20 cellular contexts compared by ENCODE assay signal in genomic region chr2:69743847-69744264, GRCh38. TPM values are rescaled to one million over a fixed set of nuclear protein-coding genes. Genes with fewer than 3 reads are reported as not detected.
DNase-seq lines count a peak whose midpoint lies in the region; ATAC-seq, FAIRE-seq and TF ChIP-seq lines count a peak whose summit lies in the region.
"Had no signal": no experiment of that assay in that cellular context is flagged by ENCODE, and none has a peak within 500 bp of the region (broad histone marks: within the 10 kb centered on the region; RNA-seq: fewer than 3 reads in every experiment).

No MANE protein-coding gene starts in this region.

- no peak for TF ChIP-seq EP300 in stomach (IDR thresholded peaks at IDR 0.05)

- H3K36me3 ChIP-seq in HEK293 (ENCODE audit: control insufficient read depth in 2 of 2, insufficient read depth in 1 of 2, low read length in 2 of 2) (no peaks in the 10 kb centered on the region), astrocyte (ENCODE audit: insufficient read depth, low read length) (no peaks in the 10 kb centered on the region), keratinocyte (ENCODE audit: control insufficient read depth in 2 of 2, extremely low read depth in 1 of 2, insufficient read depth in 2 of 2, low read length in 2 of 2) (no peaks in the 10 kb centered on the region), stomach (peaks cover 0 to 7% (median 1%) of the 10 kb centered on the region in 4 donors)
- H3K36me3 ChIP-seq: MG63, sigmoid colon, tibial nerve had no signal

- DNase-seq in astrocyte (ENCODE audit: low read depth) (no peak), keratinocyte (ENCODE audit: low read depth, low spot score) (no peak), stomach (no peak), SKM-1 (lab: John Stamatoyannopoulos, UW; ENCODE audit: unreplicated experiment) (no peak), GM10266 (ENCODE audit: extremely low spot score) (no peak)
- DNase-seq: activated CD4-positive, CD25-positive, alpha-beta regulatory T cell treated with anti-CD3 and anti-CD28 coated beads, Interleukin-2, amount 50 U/mL, for 72 hours; dorsolateral prefrontal cortex; MG63; midbrain; NCI-H2227 treated with DMSO at 0.1 percent for 48 hours; sigmoid colon; stimulated activated naive B cell treated with anti-CD40 and anti-IgM and Interleukin-4, amounts not matched to agents 10 μg/mL and 1 μg/mL and 100 μg/mL, for 72 hours; T-helper 9 cell had no signal

- CTCF ChIA-PET in HEK293 (lab: Yijun Ruan, JAX): interaction anchor here (0.7 to 2.8 kb wide), 3 partner anchors 19 to 73 kb away, joined by 3 to 14 read pairs (median 14); no protein-coding TSS in a partner anchor

- H3K27me3 ChIP-seq in astrocyte (ENCODE audit: insufficient read depth, low read length) (no peaks in the 10 kb centered on the region), keratinocyte (ENCODE audit: control insufficient read depth, extremely low read depth, insufficient read depth, low read length) (no peaks in the 10 kb centered on the region), stomach (no peaks in the 10 kb centered on the region)
- H3K27me3 ChIP-seq: dorsolateral prefrontal cortex, MG63, sigmoid colon, tibial nerve had no signal

- H3K4me3 ChIP-seq in HEK293 (ENCODE audit: low read depth, low read length) (no peak overlapping the region), astrocyte (ENCODE audit: insufficient read depth, low read depth, low read length) (no peak overlapping the region), keratinocyte (ENCODE audit: control insufficient read depth in 2 of 3, extremely low read depth in 1 of 3, insufficient read depth in 2 of 3, low read depth in 1 of 3, low read length in 3 of 3) (no peak overlapping the region), stomach (peak overlapping the region in 3 of 4 donors; percentile 91 to 98 (median 96))
- H3K4me3 ChIP-seq: MG63, sigmoid colon had no signal

- dilution Hi-C loops in keratinocyte (cut with MboI; ENCODE audit: extremely low pct_ligation_motif_present, low sequenced_read_pairs): no loop called here

- H4K20me1 ChIP-seq in astrocyte (ENCODE audit: insufficient read depth, low read length) (peaks cover 28% of the 10 kb centered on the region), keratinocyte (ENCODE audit: control insufficient read depth, extremely low read depth, insufficient read depth, low read length) (no peaks in the 10 kb centered on the region)

- H3K27ac ChIP-seq in HEK293 (ENCODE audit: extremely low read depth, low read depth, low read length) (no peak overlapping the region), astrocyte (ENCODE audit: low read depth, low read length) (no peak overlapping the region), keratinocyte (ENCODE audit: control insufficient read depth, insufficient read depth, low read length) (no peak overlapping the region), stomach (peak overlapping the region in 2 of 5 donors; percentile 95 to 97)
- H3K27ac ChIP-seq: dorsolateral prefrontal cortex, sigmoid colon had no signal

- H3K79me2 ChIP-seq in astrocyte (ENCODE audit: insufficient read depth, low read length): peaks cover 23% of the 10 kb centered on the region
- H3K79me2 ChIP-seq in keratinocyte (ENCODE audit: control insufficient read depth, insufficient read depth, low read length): peaks cover 58% of the 10 kb centered on the region

- no peaks in the 10 kb centered on the region for H3K27me3 Mint-ChIP-seq in astrocyte (ENCODE audit: low read depth, unreplicated experiment)
- H3K27me3 Mint-ChIP-seq: stimulated activated naive B cell treated with anti-CD40 and anti-IgM and Interleukin-4, amounts not matched to agents 10 μg/mL and 1 μg/mL and 100 μg/mL, for 72 hours had no signal

- peaks cover 15% of the 10 kb centered on the region for H3K36me3 Mint-ChIP-seq in astrocyte (ENCODE audit: low read depth, unreplicated experiment)

- H3K9me1 ChIP-seq in keratinocyte (ENCODE audit: control insufficient read depth, extremely low read depth, insufficient read depth, low read length): no peaks in the 10 kb centered on the region

- WGBS in stomach, 5 donors: 61 to 72% (median 65%) methylated on average over 2 of the region's 2 CpGs

- no peak for TF ChIP-seq CTCF in HEK293 (tag by site-specific recombination; IDR thresholded peaks at IDR 0.05)
- TF ChIP-seq CTCF in astrocyte (IDR thresholded peaks at IDR 0.05; ENCODE audit: insufficient read depth, low read depth, low read length): no peak
- TF ChIP-seq CTCF in keratinocyte (optimal IDR thresholded peaks at IDR 0.05 in 1 of 3, IDR thresholded peaks at IDR 0.05 in 1 of 3, conservative IDR thresholded peaks at IDR 0.05 in 1 of 3; ENCODE audit: extremely low read depth in 1 of 3, insufficient read depth in 2 of 3, low read length in 3 of 3): no peak
- TF ChIP-seq CTCF in stomach (IDR thresholded peaks at IDR 0.05): no peak
- TF ChIP-seq CTCF in GM10266 (IDR thresholded peaks at IDR 0.05; ENCODE audit: control insufficient read depth, insufficient read depth, low read depth, missing control alignments): no peak

- H3K4me2 ChIP-seq in astrocyte (ENCODE audit: low read length) (no peak overlapping the region), keratinocyte (ENCODE audit: control insufficient read depth, extremely low read depth, insufficient read depth, low read depth, low read length) (peak overlapping the region; percentile 45)

- H3K9ac ChIP-seq in astrocyte (ENCODE audit: low read length) (no peak overlapping the region), keratinocyte (ENCODE audit: control insufficient read depth, extremely low read depth, insufficient read depth, low read length) (no peak overlapping the region)

- intact Hi-C loops in stomach (cut with DNase I; ENCODE audit: low total_unique reads): no loop called here

- no peak for TF ChIP-seq POLR2A in stomach (IDR thresholded peaks at IDR 0.05)

- ATAC-seq in HG03039 (IDR thresholded peaks at IDR 0.05; ENCODE audit: unreplicated experiment): no peak
- ATAC-seq: stimulated activated naive B cell treated with anti-CD40 and anti-IgM and Interleukin-4, amounts not matched to agents 10 μg/mL and 1 μg/mL and 100 μg/mL, for 72 hours had no signal

- H3K4me1 Mint-ChIP-seq in astrocyte (ENCODE audit: low read depth, unreplicated experiment): peaks cover 11% of the 10 kb centered on the region

- H3K27ac Mint-ChIP-seq in astrocyte (ENCODE audit: unreplicated experiment): no peak overlapping the region
- H3K27ac Mint-ChIP-seq: stimulated activated naive B cell treated with anti-CD40 and anti-IgM and Interleukin-4, amounts not matched to agents 10 μg/mL and 1 μg/mL and 100 μg/mL, for 72 hours had no signal

- peak overlapping the region; percentile 2 for H3K4me3 Mint-ChIP-seq in astrocyte (ENCODE audit: unreplicated experiment)

- H2AFZ ChIP-seq in astrocyte (ENCODE audit: low read depth, low read length) (no peak overlapping the region), keratinocyte (ENCODE audit: control insufficient read depth, low read length) (no peak overlapping the region)

- no peak for FAIRE-seq in astrocyte (lab: Jason Lieb, UNC)
- FAIRE-seq in keratinocyte (lab: Jason Lieb, UNC): no peak
- FAIRE-seq: D721Med, H54, RCC 7860 had no signal

- no peaks in the 10 kb centered on the region for H3K9me3 Mint-ChIP-seq in astrocyte (ENCODE audit: unreplicated experiment)
- H3K9me3 Mint-ChIP-seq: activated T-helper 1 cell treated with anti-CD3 and anti-CD28 coated beads, Interleukin-12 subunit alpha, Interleukin-12 subunit beta, Interleukin-2, Interleukin-4 antibody, amounts not matched to agents 30 ng/mL and 10 ng/mL and 1 ng/mL, durations not matched to agents 14 hours and 24 hours and 36 hours; stimulated activated naive B cell treated with anti-CD40 and anti-IgM and Interleukin-4, amounts not matched to agents 10 μg/mL and 1 μg/mL and 100 μg/mL, for 72 hours had no signal

- H3K9me3 ChIP-seq in HEK293 (ENCODE audit: control insufficient read depth, insufficient read depth, low read depth, low read length) (no peaks in the 10 kb centered on the region), astrocyte (ENCODE audit: insufficient read depth, low read depth, low read length) (no peaks in the 10 kb centered on the region), keratinocyte (ENCODE audit: control insufficient read depth, low read depth, low read length) (no peaks in the 10 kb centered on the region), stomach (no peaks in the 10 kb centered on the region)
- H3K9me3 ChIP-seq: MG63, sigmoid colon, tibial nerve had no signal

- H3K4me1 ChIP-seq in HEK293 (ENCODE audit: control insufficient read depth, insufficient read depth, low read length) (peaks cover 9% of the 10 kb centered on the region), astrocyte (ENCODE audit: insufficient read depth, low read length) (peaks cover 4% of the 10 kb centered on the region), keratinocyte (ENCODE audit: control insufficient read depth, extremely low read depth, insufficient read depth, low read length) (peaks cover 30% of the 10 kb centered on the region), stomach (peaks cover 30 to 76% (median 42%) of the 10 kb centered on the region in 4 donors)

- POLR2A ChIA-PET in HEK293 (lab: Yijun Ruan, JAX): no interaction called here

TF ChIP-seq in HEK293, 187 proteins besides CTCF, POLR2A, EP300 and RAD21:
- no peak for TF ChIP-seq ZNF37A (tag by site-specific recombination; IDR thresholded peaks at IDR 0.05)
- TF ChIP-seq ZNF121 (tag by site-specific recombination; IDR thresholded peaks at IDR 0.05): peak; percentile 82
- TF ChIP-seq MZF1 (tag by site-specific recombination; IDR thresholded peaks at IDR 0.05; ENCODE audit: borderline replicate concordance): peak; percentile 58; the same call in 1 of the 2 replicates
- no peak for TF ChIP-seq PRDM1 (tag by site-specific recombination; IDR thresholded peaks at IDR 0.05)
- TF ChIP-seq ZNF654 (tag by site-specific recombination; IDR thresholded peaks at IDR 0.05; ENCODE audit: low read depth): no peak
- 0 out of 2 replicates have a peak, but pooled peaks have one; percentile 3 for TF ChIP-seq ZBTB48 (tag by site-specific recombination; IDR thresholded peaks at IDR 0.05)
TF ChIP-seq in HEK293: peak in this region for 3.

RNA-seq across cellular contexts. Expression of gene ANXA4, which starts 1.9 kb away (rescaled TPM):
- total RNA-seq in astrocyte: 122 and 132 TPM in 2 replicates
- 143 to 268 TPM (median 209 TPM) in 3 replicates for polyA plus RNA-seq in keratinocyte
- polyA plus RNA-seq in keratinocyte (2011; ENCODE audit: low read depth): 163 TPM
- polyA plus RNA-seq in keratinocyte (2011; cell fraction: cytosol; rRNA removed): 167 and 222 TPM in 2 replicates
- 183 and 208 TPM in 2 replicates for polyA plus RNA-seq in keratinocyte (2011; cell fraction: nucleus; rRNA removed)
- 149 and 191 TPM in 2 replicates for polyA plus RNA-seq in keratinocyte (2012; ENCODE audit: low replicate concordance)
- 152 to 289 TPM (median 216 TPM) in 3 replicates for polyA minus RNA-seq in keratinocyte
- 144 TPM for polyA minus RNA-seq in keratinocyte (2011; cell fraction: cytosol; rRNA and poly(A)+ RNA removed)
- polyA minus RNA-seq in keratinocyte (2011; cell fraction: nucleus; rRNA and poly(A)+ RNA removed): 57.3 and 91.8 TPM in 2 replicates
- 100 to 1,000 TPM in 2 of 5 donors, 10 to 100 TPM in 3; 40.8 to 193 (median 58.4) TPM for total RNA-seq in stomach
- 100 to 1,000 TPM in 1 of 3 donors, 10 to 100 TPM in 2; 67.3 to 113 (median 94.3) TPM for polyA plus RNA-seq in stomach

Comparison
In these comparisons a context has a peak if more than half of its experiments do, and no peak if none do; other contexts are left out.
1. H3K4me3 ChIP-seq: peak in stomach (3 of 4); none in HEK293 (single experiment), astrocyte (single experiment) and keratinocyte (0 of 3).